In genomic region chr11:78045851-78046485, GRCh38 we compare ENCODE assay signal across 8 cellular contexts. TPM values are rescaled to one million over a fixed set of nuclear protein-coding genes. Genes with fewer than 3 reads are reported as not detected.
DNase-seq lines count a peak whose midpoint lies in the region; ATAC-seq and TF ChIP-seq lines count a peak whose summit lies in the region.

No MANE protein-coding gene starts in this region.

- POLR2A ChIA-PET in AG04450 (lab: Yijun Ruan, JAX), result interaction anchor here (0.6 to 0.8 kb wide), 3 partner anchors 15 to 1894 kb away, joined by 3 to 6 read pairs (median 4); partner anchors contain the start of gene INTS4

- peaks cover 31% of the 10 kb centered on the region for H3K4me1 Mint-ChIP-seq in stimulated activated naive CD8-positive, alpha-beta T cell treated with anti-CD3 and anti-CD28 coated beads, Interleukin-15, amount 100 ng/mL, for 72 hours

- H3K36me3 ChIP-seq in neural cell (ENCODE audit: insufficient read depth, low read length), result no peaks in the 10 kb centered on the region

- peak overlapping the region; percentile 69 to 79 for H3K4me3 Mint-ChIP-seq in stimulated activated naive CD8-positive, alpha-beta T cell treated with anti-CD3 and anti-CD28 coated beads, Interleukin-15, amount 100 ng/mL, for 72 hours

- H3K79me2 ChIP-seq in neural cell (replicated peaks; ENCODE audit: insufficient read depth, low read length), result no peaks in the 10 kb centered on the region

- peak; percentile 81 for TF ChIP-seq RAD21 in neural cell (conservative IDR thresholded peaks at IDR 0.05)

- H3K4me3 ChIP-seq in AG04450 (ENCODE audit: low read depth, low read length) (peak overlapping the region; percentile 60), fibroblast of pulmonary artery (replicated peaks; ENCODE audit: low read depth, low read length) (peak overlapping the region; percentile 46), neural cell (ENCODE audit: low read length) (peak overlapping the region; percentile 23)
- H3K4me3 ChIP-seq in Jurkat, Clone E6-1 (ENCODE audit: low read length), result no peak overlapping the region; the same call in 1 of the 2 replicates

- peak; percentile 95 for TF ChIP-seq CTCF in AG04450 (IDR thresholded peaks at IDR 0.05; ENCODE audit: low read depth, low read length)
- TF ChIP-seq CTCF in fibroblast of pulmonary artery (IDR thresholded peaks at IDR 0.05; ENCODE audit: low read length, missing control alignments), result peak; percentile 53
- TF ChIP-seq CTCF in neural cell (IDR thresholded peaks at IDR 0.05; ENCODE audit: poor library complexity, severe bottlenecking), result peak; percentile 83

- H3K27me3 Mint-ChIP-seq in stimulated activated naive CD8-positive, alpha-beta T cell treated with anti-CD3 and anti-CD28 coated beads, Interleukin-15, amount 100 ng/mL, for 72 hours, result peaks cover 9% of the 10 kb centered on the region

- no peaks in the 10 kb centered on the region for H3K9me3 Mint-ChIP-seq in stimulated activated naive CD8-positive, alpha-beta T cell treated with anti-CD3 and anti-CD28 coated beads, Interleukin-15, amount 100 ng/mL, for 72 hours

- H3K9ac ChIP-seq in neural cell (ENCODE audit: low read length), result no peak overlapping the region

- TF ChIP-seq EP300 in neural cell (conservative IDR thresholded peaks at IDR 0.05; ENCODE audit: poor library complexity, severe bottlenecking), result no peak

- DNase-seq in AG04450 (ENCODE audit: low read depth, low spot score) (no peak), RKO (ENCODE audit: low spot score) (peak; percentile 69), fibroblast of pulmonary artery (ENCODE audit: low read depth) (peak; percentile 67)
- peak; percentile 51 for DNase-seq in Jurkat, Clone E6-1 (ENCODE audit: low read depth, low spot score)
- DNase-seq in activated T-helper 9 cell treated with anti-CD3 and anti-CD28 coated beads, Interleukin-2, amount 50 U/mL, for 16 hours (ENCODE audit: low read depth), result peak; percentile 69
- DNase-seq in stimulated activated naive CD8-positive, alpha-beta T cell treated with anti-CD3 and anti-CD28 coated beads, Interleukin-15, amount 100 ng/mL, for 72 hours, result peak; percentile 74 to 83

- H3K27me3 ChIP-seq in AG04450 (ENCODE audit: control insufficient read depth, insufficient read depth, low read length) (no peaks in the 10 kb centered on the region), neural cell (ENCODE audit: insufficient read depth, low read depth, low read length) (no peaks in the 10 kb centered on the region)

- peak overlapping the region in 1 of 2 donors; percentile 89 for H3K27ac Mint-ChIP-seq in stimulated activated naive CD8-positive, alpha-beta T cell treated with anti-CD3 and anti-CD28 coated beads, Interleukin-15, amount 100 ng/mL, for 72 hours

- no peaks in the 10 kb centered on the region for H3F3A ChIP-seq in neural cell (ENCODE audit: insufficient read depth, low read length, poor library complexity, severe bottlenecking)

- H4K20me1 ChIP-seq in neural cell (ENCODE audit: insufficient read depth), result no peaks in the 10 kb centered on the region

- H3K27ac ChIP-seq in AG04450 (ENCODE audit: low read depth, low read length), result peak overlapping the region; percentile 57
- H3K27ac ChIP-seq in neural cell (ENCODE audit: low read length), result no peak overlapping the region

- H3K9me2 ChIP-seq in neural cell (ENCODE audit: insufficient read depth, low read length), result no peaks in the 10 kb centered on the region

- H3K9me3 ChIP-seq in AG04450 (ENCODE audit: control insufficient read depth, insufficient read depth, low read length) (no peaks in the 10 kb centered on the region), neural cell (ENCODE audit: low read length) (no peaks in the 10 kb centered on the region)

- no peak overlapping the region for H3K4me2 ChIP-seq in neural cell (ENCODE audit: low read length)

- ATAC-seq in GM19043 (IDR thresholded peaks at IDR 0.05; ENCODE audit: low read depth, unreplicated experiment), result peak; percentile 78
- peak; percentile 91 for ATAC-seq in stimulated activated naive CD8-positive, alpha-beta T cell treated with anti-CD3 and anti-CD28 coated beads, Interleukin-15, amount 100 ng/mL, for 72 hours

- CTCF ChIA-PET in AG04450 (lab: Charles Lee), result interaction anchor here (0.6 to 2.6 kb wide), 30 partner anchors 8 to 984 kb away, joined by 3 to 28 read pairs (median 4); partner anchors contain the start of genes INTS4 and NDUFC2

- H2AFZ ChIP-seq in neural cell (ENCODE audit: low read depth, low read length), result no peak overlapping the region

TF ChIP-seq in neural cell, 6 proteins besides CTCF, POLR2A, EP300 and RAD21:
- TF ChIP-seq TAF1 (IDR thresholded peaks at IDR 0.05; ENCODE audit: low read depth) (no peak), SMC3 (conservative IDR thresholded peaks at IDR 0.05; ENCODE audit: poor library complexity) (peak; percentile 80)

RNA-seq across cellular contexts. Expression of gene THRSP, which starts 17.7 kb away (rescaled TPM):
- polyA plus RNA-seq in AG04450 (2011; rRNA removed) (not detected in 2 replicates), neural cell (not detected in 2 replicates)
- not detected in 2 replicates for polyA minus RNA-seq in AG04450 (2011; rRNA and poly(A)+ RNA removed)
- polyA plus RNA-seq in Jurkat, Clone E6-1 (2012; ENCODE audit: insufficient read depth, insufficient read length), result not detected
- polyA minus RNA-seq in neural cell, result not detected in 2 replicates

RNA-seq across cellular contexts. Expression of gene KCTD14, which starts 22.9 kb away (rescaled TPM):
- polyA plus RNA-seq in AG04450 (2011; rRNA removed), result 3.1 and 3.3 TPM in 2 replicates
- 2.0 and 2.5 TPM in 2 replicates for polyA minus RNA-seq in AG04450 (2011; rRNA and poly(A)+ RNA removed)
- not detected for polyA plus RNA-seq in Jurkat, Clone E6-1 (2012; ENCODE audit: insufficient read depth, insufficient read length)
- polyA plus RNA-seq in neural cell, result 0.32 and 2.0 TPM in 2 replicates
- polyA minus RNA-seq in neural cell, result 0.93 and 1.2 TPM in 2 replicates

RNA-seq across cellular contexts. Expression of gene NDUFC2, which starts 33.7 kb away (rescaled TPM):
- polyA plus RNA-seq in AG04450 (2011; rRNA removed) (128 and 136 TPM in 2 replicates), neural cell (269 and 322 TPM in 2 replicates)
- polyA minus RNA-seq in AG04450 (2011; rRNA and poly(A)+ RNA removed), result 38.4 and 50.3 TPM in 2 replicates
- polyA plus RNA-seq in Jurkat, Clone E6-1 (2012; ENCODE audit: insufficient read depth, insufficient read length), result 271 TPM
- polyA minus RNA-seq in neural cell, result 135 and 165 TPM in 2 replicates

RNA-seq across cellular contexts. Expression of gene INTS4, which starts 51.5 kb away (rescaled TPM):
- polyA plus RNA-seq in AG04450 (2011; rRNA removed) (28.4 and 29.4 TPM in 2 replicates), neural cell (34.5 and 35.3 TPM in 2 replicates)
- 45.2 and 47.7 TPM in 2 replicates for polyA minus RNA-seq in AG04450 (2011; rRNA and poly(A)+ RNA removed)
- polyA plus RNA-seq in Jurkat, Clone E6-1 (2012; ENCODE audit: insufficient read depth, insufficient read length), result 34.1 TPM
- polyA minus RNA-seq in neural cell, result 76.9 and 91.8 TPM in 2 replicates
